ENCODE assay signal across 1 cellular context in the genomic region with DNA sequence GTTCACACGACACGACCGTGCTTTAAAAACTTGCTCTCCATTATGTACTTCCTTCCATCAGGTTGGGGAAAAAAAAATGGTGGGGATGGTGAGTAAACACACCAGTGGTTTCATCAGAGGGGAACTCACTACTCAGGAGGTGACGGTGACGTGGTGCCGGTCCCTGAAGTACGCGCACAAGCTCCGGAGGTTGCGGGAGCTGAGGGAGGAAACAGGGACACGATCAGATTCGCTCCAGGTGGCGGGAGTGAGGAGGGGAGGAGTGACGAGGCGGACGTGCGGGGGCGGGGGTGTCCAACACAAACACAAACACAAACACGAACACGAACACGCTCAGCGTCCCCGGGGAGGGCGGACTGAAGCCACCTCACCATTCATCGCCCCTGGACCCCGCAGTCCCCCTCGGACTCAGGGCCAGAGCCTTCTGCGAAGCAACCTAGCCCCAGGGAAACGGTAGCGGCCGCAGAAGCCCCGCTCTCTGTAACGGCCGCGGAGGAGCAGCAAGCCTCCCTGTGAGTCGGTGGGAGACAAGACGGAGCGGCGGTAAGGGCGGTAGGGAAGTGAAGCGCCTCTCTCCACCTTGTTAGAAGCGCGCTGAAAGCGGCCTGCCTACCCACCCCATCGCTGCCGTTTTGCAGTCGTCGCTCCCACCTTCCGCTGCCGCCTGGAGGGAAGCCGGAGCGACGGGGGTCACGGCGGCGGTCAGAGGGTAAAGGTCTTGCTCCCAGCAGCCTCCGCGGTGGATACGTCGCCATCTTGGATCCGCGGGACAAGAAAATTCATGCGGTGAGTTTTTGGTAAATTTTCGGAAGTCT.
A peak's percentile ranks its signal among the peaks of the same experiment; 100 is the strongest.
TF ChIP-seq lines count a peak whose summit lies in the region.

A gene with protein sequence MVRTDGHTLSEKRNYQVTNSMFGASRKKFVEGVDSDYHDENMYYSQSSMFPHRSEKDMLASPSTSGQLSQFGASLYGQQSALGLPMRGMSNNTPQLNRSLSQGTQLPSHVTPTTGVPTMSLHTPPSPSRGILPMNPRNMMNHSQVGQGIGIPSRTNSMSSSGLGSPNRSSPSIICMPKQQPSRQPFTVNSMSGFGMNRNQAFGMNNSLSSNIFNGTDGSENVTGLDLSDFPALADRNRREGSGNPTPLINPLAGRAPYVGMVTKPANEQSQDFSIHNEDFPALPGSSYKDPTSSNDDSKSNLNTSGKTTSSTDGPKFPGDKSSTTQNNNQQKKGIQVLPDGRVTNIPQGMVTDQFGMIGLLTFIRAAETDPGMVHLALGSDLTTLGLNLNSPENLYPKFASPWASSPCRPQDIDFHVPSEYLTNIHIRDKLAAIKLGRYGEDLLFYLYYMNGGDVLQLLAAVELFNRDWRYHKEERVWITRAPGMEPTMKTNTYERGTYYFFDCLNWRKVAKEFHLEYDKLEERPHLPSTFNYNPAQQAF (plus strand): TSS at position 739 of the 815 bp plus-strand sequence. CDS start 34,794 bp downstream, outside the sequence.

TF ChIP-seq in HepG2, 621 proteins besides CTCF, POLR2A, EP300 and RAD21 (continued from another document and continues in another):
- TF ChIP-seq, protein P1, sequence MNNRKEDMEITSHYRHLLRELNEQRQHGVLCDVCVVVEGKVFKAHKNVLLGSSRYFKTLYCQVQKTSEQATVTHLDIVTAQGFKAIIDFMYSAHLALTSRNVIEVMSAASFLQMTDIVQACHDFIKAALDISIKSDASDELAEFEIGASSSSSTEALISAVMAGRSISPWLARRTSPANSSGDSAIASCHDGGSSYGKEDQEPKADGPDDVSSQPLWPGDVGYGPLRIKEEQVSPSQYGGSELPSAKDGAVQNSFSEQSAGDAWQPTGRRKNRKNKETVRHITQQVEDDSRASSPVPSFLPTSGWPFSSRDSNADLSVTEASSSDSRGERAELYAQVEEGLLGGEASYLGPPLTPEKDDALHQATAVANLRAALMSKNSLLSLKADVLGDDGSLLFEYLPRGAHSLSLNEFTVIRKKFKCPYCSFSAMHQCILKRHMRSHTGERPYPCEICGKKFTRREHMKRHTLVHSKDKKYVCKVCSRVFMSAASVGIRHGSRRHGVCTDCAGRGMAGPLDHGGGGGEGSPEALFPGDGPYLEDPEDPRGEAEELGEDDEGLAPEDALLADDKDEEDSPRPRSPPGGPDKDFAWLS (CRISPR knock-in tag; IDR thresholded peaks at IDR 0.05; ENCODE audit: borderline replicate concordance), result no peak
- TF ChIP-seq, protein P2, sequence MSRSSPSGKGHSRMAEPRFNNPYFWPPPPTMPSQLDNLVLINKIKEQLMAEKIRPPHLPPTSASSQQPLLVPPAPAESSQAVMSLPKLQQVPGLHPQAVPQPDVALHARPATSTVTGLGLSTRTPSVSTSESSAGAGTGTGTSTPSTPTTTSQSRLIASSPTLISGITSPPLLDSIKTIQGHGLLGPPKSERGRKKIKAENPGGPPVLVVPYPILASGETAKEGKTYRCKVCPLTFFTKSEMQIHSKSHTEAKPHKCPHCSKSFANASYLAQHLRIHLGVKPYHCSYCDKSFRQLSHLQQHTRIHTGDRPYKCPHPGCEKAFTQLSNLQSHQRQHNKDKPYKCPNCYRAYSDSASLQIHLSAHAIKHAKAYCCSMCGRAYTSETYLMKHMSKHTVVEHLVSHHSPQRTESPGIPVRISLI (CRISPR knock-in tag; IDR thresholded peaks at IDR 0.05; ENCODE audit: borderline replicate concordance), result peak; percentile 79; the same call in 1 of the 2 replicates
- TF ChIP-seq ADNP (CRISPR knock-in tag; IDR thresholded peaks at IDR 0.05), result no peak
- TF ChIP-seq ZNF792 (CRISPR knock-in tag; IDR thresholded peaks at IDR 0.05), result peak; percentile 82; the same call in 1 of the 2 replicates
- TF ChIP-seq, protein P3, sequence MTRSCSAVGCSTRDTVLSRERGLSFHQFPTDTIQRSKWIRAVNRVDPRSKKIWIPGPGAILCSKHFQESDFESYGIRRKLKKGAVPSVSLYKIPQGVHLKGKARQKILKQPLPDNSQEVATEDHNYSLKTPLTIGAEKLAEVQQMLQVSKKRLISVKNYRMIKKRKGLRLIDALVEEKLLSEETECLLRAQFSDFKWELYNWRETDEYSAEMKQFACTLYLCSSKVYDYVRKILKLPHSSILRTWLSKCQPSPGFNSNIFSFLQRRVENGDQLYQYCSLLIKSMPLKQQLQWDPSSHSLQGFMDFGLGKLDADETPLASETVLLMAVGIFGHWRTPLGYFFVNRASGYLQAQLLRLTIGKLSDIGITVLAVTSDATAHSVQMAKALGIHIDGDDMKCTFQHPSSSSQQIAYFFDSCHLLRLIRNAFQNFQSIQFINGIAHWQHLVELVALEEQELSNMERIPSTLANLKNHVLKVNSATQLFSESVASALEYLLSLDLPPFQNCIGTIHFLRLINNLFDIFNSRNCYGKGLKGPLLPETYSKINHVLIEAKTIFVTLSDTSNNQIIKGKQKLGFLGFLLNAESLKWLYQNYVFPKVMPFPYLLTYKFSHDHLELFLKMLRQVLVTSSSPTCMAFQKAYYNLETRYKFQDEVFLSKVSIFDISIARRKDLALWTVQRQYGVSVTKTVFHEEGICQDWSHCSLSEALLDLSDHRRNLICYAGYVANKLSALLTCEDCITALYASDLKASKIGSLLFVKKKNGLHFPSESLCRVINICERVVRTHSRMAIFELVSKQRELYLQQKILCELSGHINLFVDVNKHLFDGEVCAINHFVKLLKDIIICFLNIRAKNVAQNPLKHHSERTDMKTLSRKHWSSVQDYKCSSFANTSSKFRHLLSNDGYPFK (CRISPR knock-in tag; IDR thresholded peaks at IDR 0.05; ENCODE audit: borderline replicate concordance), result peak; percentile 74; the same call in 1 of the 2 replicates
- TF ChIP-seq ZNF253 (CRISPR knock-in tag; IDR thresholded peaks at IDR 0.05; ENCODE audit: borderline replicate concordance), result no peak
- TF ChIP-seq, protein P4, sequence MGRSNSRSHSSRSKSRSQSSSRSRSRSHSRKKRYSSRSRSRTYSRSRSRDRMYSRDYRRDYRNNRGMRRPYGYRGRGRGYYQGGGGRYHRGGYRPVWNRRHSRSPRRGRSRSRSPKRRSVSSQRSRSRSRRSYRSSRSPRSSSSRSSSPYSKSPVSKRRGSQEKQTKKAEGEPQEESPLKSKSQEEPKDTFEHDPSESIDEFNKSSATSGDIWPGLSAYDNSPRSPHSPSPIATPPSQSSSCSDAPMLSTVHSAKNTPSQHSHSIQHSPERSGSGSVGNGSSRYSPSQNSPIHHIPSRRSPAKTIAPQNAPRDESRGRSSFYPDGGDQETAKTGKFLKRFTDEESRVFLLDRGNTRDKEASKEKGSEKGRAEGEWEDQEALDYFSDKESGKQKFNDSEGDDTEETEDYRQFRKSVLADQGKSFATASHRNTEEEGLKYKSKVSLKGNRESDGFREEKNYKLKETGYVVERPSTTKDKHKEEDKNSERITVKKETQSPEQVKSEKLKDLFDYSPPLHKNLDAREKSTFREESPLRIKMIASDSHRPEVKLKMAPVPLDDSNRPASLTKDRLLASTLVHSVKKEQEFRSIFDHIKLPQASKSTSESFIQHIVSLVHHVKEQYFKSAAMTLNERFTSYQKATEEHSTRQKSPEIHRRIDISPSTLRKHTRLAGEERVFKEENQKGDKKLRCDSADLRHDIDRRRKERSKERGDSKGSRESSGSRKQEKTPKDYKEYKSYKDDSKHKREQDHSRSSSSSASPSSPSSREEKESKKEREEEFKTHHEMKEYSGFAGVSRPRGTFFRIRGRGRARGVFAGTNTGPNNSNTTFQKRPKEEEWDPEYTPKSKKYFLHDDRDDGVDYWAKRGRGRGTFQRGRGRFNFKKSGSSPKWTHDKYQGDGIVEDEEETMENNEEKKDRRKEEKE (IDR thresholded peaks at IDR 0.05), result no peak
- TF ChIP-seq, protein P5, sequence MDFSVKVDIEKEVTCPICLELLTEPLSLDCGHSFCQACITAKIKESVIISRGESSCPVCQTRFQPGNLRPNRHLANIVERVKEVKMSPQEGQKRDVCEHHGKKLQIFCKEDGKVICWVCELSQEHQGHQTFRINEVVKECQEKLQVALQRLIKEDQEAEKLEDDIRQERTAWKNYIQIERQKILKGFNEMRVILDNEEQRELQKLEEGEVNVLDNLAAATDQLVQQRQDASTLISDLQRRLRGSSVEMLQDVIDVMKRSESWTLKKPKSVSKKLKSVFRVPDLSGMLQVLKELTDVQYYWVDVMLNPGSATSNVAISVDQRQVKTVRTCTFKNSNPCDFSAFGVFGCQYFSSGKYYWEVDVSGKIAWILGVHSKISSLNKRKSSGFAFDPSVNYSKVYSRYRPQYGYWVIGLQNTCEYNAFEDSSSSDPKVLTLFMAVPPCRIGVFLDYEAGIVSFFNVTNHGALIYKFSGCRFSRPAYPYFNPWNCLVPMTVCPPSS (IDR thresholded peaks at IDR 0.05), result no peak
- peak; percentile 14; the same call in 1 of the 2 replicates for TF ChIP-seq MTF2 (CRISPR knock-in tag; IDR thresholded peaks at IDR 0.05; ENCODE audit: borderline replicate concordance)
- peak; percentile 36 for TF ChIP-seq HDAC2 (CRISPR knock-in tag; IDR thresholded peaks at IDR 0.05)
- no peak for TF ChIP-seq NFIB (CRISPR knock-in tag; IDR thresholded peaks at IDR 0.05; ENCODE audit: borderline replicate concordance)
- TF ChIP-seq TAF15 (IDR thresholded peaks at IDR 0.05; ENCODE audit: low read depth, low read length, poor library complexity, severe bottlenecking), result no peak
- peak; percentile 54; the same call in 1 of the 2 replicates for TF ChIP-seq CEBPB (IDR thresholded peaks at IDR 0.05; ENCODE audit: borderline replicate concordance, low read depth, low read length)
- TF ChIP-seq, protein P6, sequence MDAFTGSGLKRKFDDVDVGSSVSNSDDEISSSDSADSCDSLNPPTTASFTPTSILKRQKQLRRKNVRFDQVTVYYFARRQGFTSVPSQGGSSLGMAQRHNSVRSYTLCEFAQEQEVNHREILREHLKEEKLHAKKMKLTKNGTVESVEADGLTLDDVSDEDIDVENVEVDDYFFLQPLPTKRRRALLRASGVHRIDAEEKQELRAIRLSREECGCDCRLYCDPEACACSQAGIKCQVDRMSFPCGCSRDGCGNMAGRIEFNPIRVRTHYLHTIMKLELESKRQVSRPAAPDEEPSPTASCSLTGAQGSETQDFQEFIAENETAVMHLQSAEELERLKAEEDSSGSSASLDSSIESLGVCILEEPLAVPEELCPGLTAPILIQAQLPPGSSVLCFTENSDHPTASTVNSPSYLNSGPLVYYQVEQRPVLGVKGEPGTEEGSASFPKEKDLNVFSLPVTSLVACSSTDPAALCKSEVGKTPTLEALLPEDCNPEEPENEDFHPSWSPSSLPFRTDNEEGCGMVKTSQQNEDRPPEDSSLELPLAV (CRISPR knock-in tag; conservative IDR thresholded peaks at IDR 0.05; ENCODE audit: low read depth), result no peak
- no peak for TF ChIP-seq FOXJ3 (CRISPR knock-in tag; IDR thresholded peaks at IDR 0.05; ENCODE audit: borderline replicate concordance)
- TF ChIP-seq, protein P7, sequence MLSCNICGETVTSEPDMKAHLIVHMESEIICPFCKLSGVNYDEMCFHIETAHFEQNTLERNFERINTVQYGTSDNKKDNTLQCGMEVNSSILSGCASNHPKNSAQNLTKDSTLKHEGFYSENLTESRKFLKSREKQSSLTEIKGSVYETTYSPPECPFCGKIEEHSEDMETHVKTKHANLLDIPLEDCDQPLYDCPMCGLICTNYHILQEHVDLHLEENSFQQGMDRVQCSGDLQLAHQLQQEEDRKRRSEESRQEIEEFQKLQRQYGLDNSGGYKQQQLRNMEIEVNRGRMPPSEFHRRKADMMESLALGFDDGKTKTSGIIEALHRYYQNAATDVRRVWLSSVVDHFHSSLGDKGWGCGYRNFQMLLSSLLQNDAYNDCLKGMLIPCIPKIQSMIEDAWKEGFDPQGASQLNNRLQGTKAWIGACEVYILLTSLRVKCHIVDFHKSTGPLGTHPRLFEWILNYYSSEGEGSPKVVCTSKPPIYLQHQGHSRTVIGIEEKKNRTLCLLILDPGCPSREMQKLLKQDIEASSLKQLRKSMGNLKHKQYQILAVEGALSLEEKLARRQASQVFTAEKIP (CRISPR knock-in tag; IDR thresholded peaks at IDR 0.05; ENCODE audit: borderline replicate concordance), result no peak
- TF ChIP-seq ZNF136 (CRISPR knock-in tag; IDR thresholded peaks at IDR 0.05; ENCODE audit: low read depth), result no peak
- no peak for TF ChIP-seq KDM6A (CRISPR knock-in tag; IDR thresholded peaks at IDR 0.05; ENCODE audit: low read depth)
- TF ChIP-seq ZNF33A (CRISPR knock-in tag; IDR thresholded peaks at IDR 0.05; ENCODE audit: borderline replicate concordance), result no peak
- TF ChIP-seq ZFP90 (CRISPR knock-in tag; IDR thresholded peaks at IDR 0.05; ENCODE audit: borderline replicate concordance), result peak; percentile 55; the same call in 1 of the 2 replicates
- TF ChIP-seq, protein P8, sequence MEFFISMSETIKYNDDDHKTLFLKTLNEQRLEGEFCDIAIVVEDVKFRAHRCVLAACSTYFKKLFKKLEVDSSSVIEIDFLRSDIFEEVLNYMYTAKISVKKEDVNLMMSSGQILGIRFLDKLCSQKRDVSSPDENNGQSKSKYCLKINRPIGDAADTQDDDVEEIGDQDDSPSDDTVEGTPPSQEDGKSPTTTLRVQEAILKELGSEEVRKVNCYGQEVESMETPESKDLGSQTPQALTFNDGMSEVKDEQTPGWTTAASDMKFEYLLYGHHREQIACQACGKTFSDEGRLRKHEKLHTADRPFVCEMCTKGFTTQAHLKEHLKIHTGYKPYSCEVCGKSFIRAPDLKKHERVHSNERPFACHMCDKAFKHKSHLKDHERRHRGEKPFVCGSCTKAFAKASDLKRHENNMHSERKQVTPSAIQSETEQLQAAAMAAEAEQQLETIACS (CRISPR knock-in tag; IDR thresholded peaks at IDR 0.05), result peak; percentile 33
- TF ChIP-seq SNAPC2 (CRISPR knock-in tag; IDR thresholded peaks at IDR 0.05), result 0 out of 2 replicates have a peak, but pooled peaks have one; percentile 83
- no peak for TF ChIP-seq ZNF674 (CRISPR knock-in tag; IDR thresholded peaks at IDR 0.05; ENCODE audit: low read depth)
- peak; percentile 18; the same call in 1 of the 2 replicates for TF ChIP-seq IRF2 (CRISPR knock-in tag; IDR thresholded peaks at IDR 0.05)
- TF ChIP-seq NFKB2 (CRISPR knock-in tag; IDR thresholded peaks at IDR 0.05; ENCODE audit: borderline replicate concordance), result peak; percentile 69; the same call in 1 of the 2 replicates
- TF ChIP-seq, protein P9, sequence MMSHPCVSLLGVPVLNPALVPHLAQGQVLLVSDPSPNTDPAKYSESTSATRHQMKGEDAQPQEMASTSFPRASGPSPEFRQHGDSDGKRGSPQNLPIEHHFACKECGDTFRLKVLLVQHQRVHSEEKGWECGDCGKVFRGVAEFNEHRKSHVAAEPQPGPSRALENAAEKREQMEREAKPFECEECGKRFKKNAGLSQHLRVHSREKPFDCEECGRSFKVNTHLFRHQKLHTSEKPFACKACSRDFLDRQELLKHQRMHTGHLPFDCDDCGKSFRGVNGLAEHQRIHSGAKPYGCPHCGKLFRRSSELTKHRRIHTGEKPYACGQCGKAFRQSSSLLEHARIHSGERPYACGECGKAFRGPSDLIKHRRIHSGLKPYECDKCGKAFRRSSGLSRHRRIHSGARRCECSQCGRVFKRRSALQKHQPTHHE (CRISPR knock-in tag; IDR thresholded peaks at IDR 0.05; ENCODE audit: borderline replicate concordance), result no peak; the same call in 1 of the 2 replicates
- TF ChIP-seq HDAC1 (CRISPR knock-in tag; IDR thresholded peaks at IDR 0.05), result peak; percentile 90
- TF ChIP-seq, protein P10, sequence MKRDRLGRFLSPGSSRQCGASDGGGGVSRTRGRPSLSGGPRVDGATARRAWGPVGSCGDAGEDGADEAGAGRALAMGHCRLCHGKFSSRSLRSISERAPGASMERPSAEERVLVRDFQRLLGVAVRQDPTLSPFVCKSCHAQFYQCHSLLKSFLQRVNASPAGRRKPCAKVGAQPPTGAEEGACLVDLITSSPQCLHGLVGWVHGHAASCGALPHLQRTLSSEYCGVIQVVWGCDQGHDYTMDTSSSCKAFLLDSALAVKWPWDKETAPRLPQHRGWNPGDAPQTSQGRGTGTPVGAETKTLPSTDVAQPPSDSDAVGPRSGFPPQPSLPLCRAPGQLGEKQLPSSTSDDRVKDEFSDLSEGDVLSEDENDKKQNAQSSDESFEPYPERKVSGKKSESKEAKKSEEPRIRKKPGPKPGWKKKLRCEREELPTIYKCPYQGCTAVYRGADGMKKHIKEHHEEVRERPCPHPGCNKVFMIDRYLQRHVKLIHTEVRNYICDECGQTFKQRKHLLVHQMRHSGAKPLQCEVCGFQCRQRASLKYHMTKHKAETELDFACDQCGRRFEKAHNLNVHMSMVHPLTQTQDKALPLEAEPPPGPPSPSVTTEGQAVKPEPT (CRISPR knock-in tag; IDR thresholded peaks at IDR 0.05; ENCODE audit: low read depth), result 0 out of 2 replicates have a peak, but pooled peaks have one; percentile 62
- 0 out of 2 replicates have a peak, but pooled peaks have one; percentile 14 for TF ChIP-seq ZNF552 (CRISPR knock-in tag; IDR thresholded peaks at IDR 0.05; ENCODE audit: borderline replicate concordance)
